ENCODE assay signal across 12 cellular contexts in the genomic region with DNA sequence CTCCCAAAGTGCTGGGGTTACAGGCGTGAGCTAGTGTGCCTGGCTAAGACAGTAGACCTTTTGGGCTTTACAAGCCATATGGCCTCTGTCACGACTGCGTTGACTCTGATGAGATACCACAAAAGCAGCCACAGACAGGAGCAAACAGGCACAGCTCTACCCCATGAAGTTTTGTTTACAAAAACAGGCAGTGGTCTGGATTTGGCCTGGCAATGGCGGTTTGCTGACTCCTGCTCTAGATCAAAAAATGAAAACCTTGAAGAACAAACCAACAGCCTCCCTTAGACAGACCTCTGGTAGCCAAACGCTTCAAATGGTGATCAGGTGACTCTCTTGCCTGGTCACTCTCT. TPM values are rescaled to one million over a fixed set of nuclear protein-coding genes. Genes with fewer than 3 reads are reported as not detected.
A peak's percentile ranks its signal among the peaks of the same experiment; 100 is the strongest.
DNase-seq lines count a peak whose midpoint lies in the region; ATAC-seq and TF ChIP-seq lines count a peak whose summit lies in the region.
"Had no signal": no experiment of that assay in that cellular context is flagged by ENCODE, and none has a peak within 500 bp of the region (broad histone marks: within the 10 kb centered on the region; RNA-seq: fewer than 3 reads in every experiment).

No MANE protein-coding gene starts in this region.

- H4K20me1 ChIP-seq in BLaER1 treated with 17β-estradiol and CSF1 and Interleukin-3, amounts not matched to agents 10 nM and 100 nM, result no peaks in the 10 kb centered on the region
- H4K20me1 ChIP-seq in GM23338 (replicated peaks; ENCODE audit: insufficient read depth), result no peaks in the 10 kb centered on the region

- peaks cover 1% of the 10 kb centered on the region; the same call in 2 of the 3 replicates for H3K36me3 Mint-ChIP-seq in GM23338 (ENCODE audit: low read depth)
- H3K36me3 Mint-ChIP-seq in Caco-2 (ENCODE audit: insufficient read depth, unreplicated experiment), result peaks cover 24% of the 10 kb centered on the region
- H3K36me3 Mint-ChIP-seq: CD4-positive, alpha-beta memory T cell had no signal

- H2BK120ac ChIP-seq in neuronal stem cell (ENCODE audit: low read depth, low read length), result no peak overlapping the region

- no peak overlapping the region for H3K14ac ChIP-seq in neuronal stem cell (ENCODE audit: low read length)

- no peak overlapping the region for H2BK15ac ChIP-seq in neuronal stem cell (ENCODE audit: low read length)

- H3K4me2 ChIP-seq in BLaER1 treated with 17β-estradiol and CSF1 and Interleukin-3, amounts not matched to agents 10 nM and 100 nM, result peak overlapping the region; percentile 66 to 97 (median 87)
- H3K4me2 ChIP-seq in GM23338 (no peak overlapping the region), neuronal stem cell (ENCODE audit: insufficient read depth, low read length, poor library complexity, severe bottlenecking) (no peak overlapping the region)
- H3K4me2 ChIP-seq: KMS-11 had no signal

- no peak overlapping the region for H4K8ac ChIP-seq in neuronal stem cell (ENCODE audit: low read depth, low read length)

- H2BK5ac ChIP-seq in neuronal stem cell (ENCODE audit: low read length), result no peak overlapping the region

- H3K27me3 Mint-ChIP-seq in GM23338 (ENCODE audit: insufficient read depth, low read depth, poor library complexity) (peaks cover 12% of the 10 kb centered on the region), Caco-2 (ENCODE audit: insufficient read depth, unreplicated experiment) (no peaks in the 10 kb centered on the region)

- H3K27me3 ChIP-seq in BLaER1 treated with 17β-estradiol and CSF1 and Interleukin-3, amounts not matched to agents 10 nM and 100 nM, result no peaks in the 10 kb centered on the region; a peak in 1 of 22 replicates
- H3K27me3 ChIP-seq in GM23338 (ENCODE audit: insufficient read depth) (no peaks in the 10 kb centered on the region), psoas muscle (ENCODE audit: insufficient read depth in 3 of 3, low read length in 2 of 3) (no peaks in the 10 kb centered on the region), Caco-2 (replicated peaks; ENCODE audit: control insufficient read depth, insufficient read depth, low read length) (no peaks in the 10 kb centered on the region), colonic mucosa (no peaks in the 10 kb centered on the region), neuronal stem cell (ENCODE audit: control insufficient read depth in 3 of 3, insufficient read depth in 3 of 3, low read depth in 1 of 3, low read length in 3 of 3) (no peaks in the 10 kb centered on the region)
- H3K27me3 ChIP-seq: pancreas had no signal

- H3K4me3 ChIP-seq in BLaER1 treated with 17β-estradiol and CSF1 and Interleukin-3, amounts not matched to agents 10 nM and 100 nM, result no peak overlapping the region
- H3K4me3 ChIP-seq in GM23338, result no peak overlapping the region
- no peak overlapping the region for H3K4me3 ChIP-seq in psoas muscle
- no peak overlapping the region for H3K4me3 ChIP-seq in Caco-2 (ENCODE audit: low read depth, low read length)
- no peak overlapping the region for H3K4me3 ChIP-seq in colonic mucosa
- H3K4me3 ChIP-seq in neuronal stem cell (ENCODE audit: low read length in 2 of 2), result no peak overlapping the region
- H3K4me3 ChIP-seq: pancreas had no signal

- H3K27ac Mint-ChIP-seq in GM23338 (no peak overlapping the region), Caco-2 (ENCODE audit: unreplicated experiment) (no peak overlapping the region)

- H3F3A ChIP-seq in GM23338 (replicated peaks; ENCODE audit: low read depth), result no peaks in the 10 kb centered on the region

- H3K9ac ChIP-seq in BLaER1 treated with 17β-estradiol and CSF1 and Interleukin-3, amounts not matched to agents 10 nM and 100 nM, result peak overlapping the region; percentile 67 to 92 (median 78)
- H3K9ac ChIP-seq in colonic mucosa (ENCODE audit: low read depth in 2 of 2, low read length in 2 of 2) (no peak overlapping the region), neuronal stem cell (ENCODE audit: low read depth, low read length, poor library complexity) (no peak overlapping the region)
- H3K9ac ChIP-seq: KMS-11 had no signal

- DNase-seq in GM23338 (ENCODE audit: low spot score), result peak; percentile 0
- no peak for DNase-seq in caudate nucleus (lab: John Stamatoyannopoulos, UW)
- DNase-seq in psoas muscle, result no peak
- no peak for DNase-seq in Caco-2
- DNase-seq in colonic mucosa, result no peak
- DNase-seq in hepatic stellate cell (ENCODE audit: low spot score), result no peak
- no peak for DNase-seq in neuronal stem cell (ENCODE audit: low spot score)
- DNase-seq: NCI-H187 had no signal

- TF ChIP-seq CTCF in GM23338 (conservative IDR thresholded peaks at IDR 0.05; ENCODE audit: low read depth in 2 of 2) (no peak), psoas muscle (IDR thresholded peaks at IDR 0.05) (no peak), Caco-2 (IDR thresholded peaks at IDR 0.05; ENCODE audit: insufficient read depth in 1 of 2, low read depth in 1 of 2, low read length in 1 of 2, severe bottlenecking in 1 of 2, unreplicated experiment in 1 of 2) (no peak), colonic mucosa (IDR thresholded peaks at IDR 0.05) (no peak)

- no peak overlapping the region for H3K4ac ChIP-seq in neuronal stem cell (ENCODE audit: low read length)

- CTCF ChIA-PET in Caco-2 (lab: Charles Lee), result interaction anchor here (0.6 to 1.2 kb wide), 2 partner anchors 22 to 26 kb away, joined by 3 read pairs; no protein-coding TSS in a partner anchor

- no peak overlapping the region for H2BK12ac ChIP-seq in neuronal stem cell (ENCODE audit: low read length)

- H3K4me1 Mint-ChIP-seq in GM23338 (peaks cover 10% of the 10 kb centered on the region), Caco-2 (ENCODE audit: low read depth, unreplicated experiment) (no peaks in the 10 kb centered on the region)

- H3K79me1 ChIP-seq in neuronal stem cell (ENCODE audit: low read depth, low read length), result no peaks in the 10 kb centered on the region

- no peak overlapping the region for H3K18ac ChIP-seq in neuronal stem cell (ENCODE audit: low read length)

- 91 to 92% (median 91%) methylated on average over 5 of the region's 5 CpGs for WGBS in psoas muscle, 3 donors
- WGBS in neuronal stem cell (ENCODE audit: extremely low coverage in 2 of 2, insufficient read length in 2 of 2, insufficient replicate concordance in 1 of 2), 2 donors, result no CpG with 5 or more reads among the region's 5 CpGs

- no peak for ATAC-seq in GM23338
- ATAC-seq in psoas muscle, result no peak

- peaks cover 0 to 83% (median 68%) of the 10 kb centered on the region in 11 experiments; a peak in 20 of 22 replicates for H3K36me3 ChIP-seq in BLaER1 treated with 17β-estradiol and CSF1 and Interleukin-3, amounts not matched to agents 10 nM and 100 nM
- H3K36me3 ChIP-seq in GM23338 (ENCODE audit: insufficient read depth), result no peaks in the 10 kb centered on the region
- H3K36me3 ChIP-seq in psoas muscle (ENCODE audit: insufficient read depth in 1 of 2, low read depth in 1 of 2), result peaks cover 0 to 29% of the 10 kb centered on the region in 2 donors
- H3K36me3 ChIP-seq in Caco-2 (ENCODE audit: control insufficient read depth, insufficient read depth, low read length), result no peaks in the 10 kb centered on the region; the same call in 1 of the 2 replicates
- H3K36me3 ChIP-seq in colonic mucosa, result no peaks in the 10 kb centered on the region
- peaks cover 4 to 91% of the 10 kb centered on the region in 2 donors for H3K36me3 ChIP-seq in neuronal stem cell (replicated peaks in 1 of 2; ENCODE audit: control insufficient read depth in 2 of 2, insufficient read depth in 2 of 2, low read length in 2 of 2)
- H3K36me3 ChIP-seq: pancreas had no signal

- no peaks in the 10 kb centered on the region for H3K9me3 Mint-ChIP-seq in GM23338
- no peaks in the 10 kb centered on the region for H3K9me3 Mint-ChIP-seq in Caco-2 (ENCODE audit: unreplicated experiment)
- H3K9me3 Mint-ChIP-seq: CD4-positive, alpha-beta memory T cell had no signal

- H3K79me2 ChIP-seq in GM23338 (replicated peaks; ENCODE audit: insufficient read depth), result no peaks in the 10 kb centered on the region

- BruUV-seq in Caco-2 (replicated peaks; lab: Mats Ljungman, UMichigan), result no TSS peak

- intact Hi-C loops in psoas muscle (cut with DNase I), result no loop called here
- intact Hi-C loops in Caco-2 (cut with micrococcal nuclease; ENCODE audit: unreplicated experiment), result no loop called here
- intact Hi-C loops in colonic mucosa (cut with DNase I), result no loop called here

- H3K4me3 Mint-ChIP-seq in GM23338 (no peak overlapping the region), Caco-2 (ENCODE audit: unreplicated experiment) (no peak overlapping the region)
- H3K4me3 Mint-ChIP-seq: CD4-positive, alpha-beta memory T cell had no signal

- H3K27ac ChIP-seq in BLaER1 treated with 17β-estradiol and CSF1 and Interleukin-3, amounts not matched to agents 10 nM and 100 nM, result peak overlapping the region; percentile 79 to 99 (median 90)
- H3K27ac ChIP-seq in GM23338 (ENCODE audit: low read depth) (no peak overlapping the region), caudate nucleus (ENCODE audit: low read depth, low read length) (peak overlapping the region; percentile 27), psoas muscle (peak overlapping the region; percentile 6), colonic mucosa (no peak overlapping the region), neuronal stem cell (replicated peaks; ENCODE audit: low read length) (no peak overlapping the region)
- H3K27ac ChIP-seq: KMS-11 had no signal

- H2AK5ac ChIP-seq in neuronal stem cell (ENCODE audit: low read depth, low read length), result no peak overlapping the region

- H3K23ac ChIP-seq in neuronal stem cell (ENCODE audit: low read depth, low read length, poor library complexity), result no peak overlapping the region

- no peak overlapping the region for H2AFZ ChIP-seq in GM23338
- no peak overlapping the region for H2AFZ ChIP-seq in neuronal stem cell (ENCODE audit: low read length)

- H4K91ac ChIP-seq in neuronal stem cell (ENCODE audit: low read depth, low read length, poor library complexity), result no peak overlapping the region

- peaks cover 54 to 95% (median 78%) of the 10 kb centered on the region in 10 experiments for H3K4me1 ChIP-seq in BLaER1 treated with 17β-estradiol and CSF1 and Interleukin-3, amounts not matched to agents 10 nM and 100 nM
- H3K4me1 ChIP-seq in GM23338 (ENCODE audit: insufficient read depth) (peaks cover 8% of the 10 kb centered on the region), psoas muscle (peaks cover 14% of the 10 kb centered on the region), Caco-2 (no peaks in the 10 kb centered on the region), colonic mucosa (no peaks in the 10 kb centered on the region), neuronal stem cell (ENCODE audit: control insufficient read depth in 2 of 2, insufficient read depth in 1 of 2, low read depth in 1 of 2, low read length in 2 of 2) (peaks cover 0 to 18% of the 10 kb centered on the region in 2 donors)
- H3K4me1 ChIP-seq: pancreas had no signal

- no peaks in the 10 kb centered on the region for H3K9me2 ChIP-seq in GM23338 (ENCODE audit: insufficient read depth)

- H3K9me3 ChIP-seq in BLaER1 treated with 17β-estradiol and CSF1 and Interleukin-3, amounts not matched to agents 10 nM and 100 nM (replicated peaks in 1 of 11), result peaks cover 0 to 20% (median 4%) of the 10 kb centered on the region in 11 experiments; a peak in 11 of 22 replicates
- H3K9me3 ChIP-seq in psoas muscle, result no peaks in the 10 kb centered on the region
- H3K9me3 ChIP-seq in Caco-2, result no peaks in the 10 kb centered on the region
- no peaks in the 10 kb centered on the region for H3K9me3 ChIP-seq in colonic mucosa
- peaks cover 0 to 4% of the 10 kb centered on the region in 2 donors for H3K9me3 ChIP-seq in neuronal stem cell (replicated peaks in 1 of 2; ENCODE audit: control insufficient read depth in 2 of 2, insufficient read depth in 1 of 2, low read depth in 1 of 2, low read length in 2 of 2)
- H3K9me3 ChIP-seq: pancreas had no signal

- POLR2A ChIA-PET in Caco-2 (lab: Charles Lee), result no interaction called here

RNA-seq across cellular contexts. Expression of a gene that starts 20.7 kb away (rescaled TPM):
- 7.1 and 9.8 TPM in 2 replicates for total RNA-seq in GM23338 (2014; rRNA removed; shearing (Covaris generic))
- polyA plus RNA-seq in GM23338 (2016; fragmentation: Nextera tagmentation; extraction: Ambion mirVana) (2.2 and 2.5 TPM in 2 replicates), psoas muscle (10 to 100 TPM in 2 of 3 donors, 1 to 10 TPM in 1; 9.5 to 21.7 (median 19.0) TPM)
- total RNA-seq in psoas muscle (10 to 100 TPM; 10.1 to 70.5 (median 30.0) TPM), Caco-2 (2022) (33.9 and 39.3 TPM in 2 replicates), colonic mucosa (10 to 100 TPM; 29.3 to 38.7 TPM)
- 11.3 TPM for polyA plus RNA-seq in neuronal stem cell (2013, experiment 1 of 2)
- 11.0 TPM for polyA plus RNA-seq in neuronal stem cell (2013, experiment 2 of 2)

RNA-seq across cellular contexts. Expression of a gene that starts 37.6 kb away (rescaled TPM):
- total RNA-seq in GM23338 (2014; rRNA removed; shearing (Covaris generic)), result 1.0 and 1.6 TPM in 2 replicates
- polyA plus RNA-seq in GM23338 (2016; fragmentation: Nextera tagmentation; extraction: Ambion mirVana) (0.63 and 0.76 TPM in 2 replicates), psoas muscle (1 to 10 TPM; 2.0 to 4.9 (median 4.1) TPM)
- total RNA-seq in psoas muscle (1 to 10 TPM; 5.2 to 8.9 (median 6.4) TPM), Caco-2 (2022) (0.14 and 0.51 TPM in 2 replicates), colonic mucosa (1 to 10 TPM; 6.3 to 7.7 TPM)
- 0.67 TPM for polyA plus RNA-seq in neuronal stem cell (2013, experiment 1 of 2)
- 0.69 TPM for polyA plus RNA-seq in neuronal stem cell (2013, experiment 2 of 2)

RNA-seq across cellular contexts. Expression of a gene that starts 41.7 kb away (rescaled TPM):
- 9.2 and 17.4 TPM in 2 replicates for total RNA-seq in GM23338 (2014; rRNA removed; shearing (Covaris generic))
- 8.6 and 10.8 TPM in 2 replicates for polyA plus RNA-seq in GM23338 (2016; fragmentation: Nextera tagmentation; extraction: Ambion mirVana)
- 10 to 100 TPM; 23.3 to 44.5 (median 29.8) TPM for total RNA-seq in psoas muscle
- 10 to 100 TPM; 26.8 to 49.9 (median 39.1) TPM for polyA plus RNA-seq in psoas muscle
- total RNA-seq in Caco-2 (2022), result 4.2 and 6.9 TPM in 2 replicates
- 10 to 100 TPM; 35.7 to 40.4 TPM for total RNA-seq in colonic mucosa
- polyA plus RNA-seq in neuronal stem cell (2013, experiment 1 of 2), result 4.3 TPM
- polyA plus RNA-seq in neuronal stem cell (2013, experiment 2 of 2), result 4.0 TPM

RNA-seq across cellular contexts. Expression of a gene that starts 45.4 kb away (rescaled TPM):
- total RNA-seq in GM23338 (2014; rRNA removed; shearing (Covaris generic)), result 24.2 and 28.1 TPM in 2 replicates
- polyA plus RNA-seq in GM23338 (2016; fragmentation: Nextera tagmentation; extraction: Ambion mirVana) (13.0 and 14.2 TPM in 2 replicates), psoas muscle (10 to 100 TPM; 23.7 to 43.8 (median 40.0) TPM)
- total RNA-seq in psoas muscle (10 to 100 TPM; 23.7 to 45.0 (median 43.5) TPM), Caco-2 (2022) (103 and 106 TPM in 2 replicates), colonic mucosa (10 to 100 TPM; 77.8 to 83.2 TPM)
- 62.6 TPM for polyA plus RNA-seq in neuronal stem cell (2013, experiment 1 of 2)
- polyA plus RNA-seq in neuronal stem cell (2013, experiment 2 of 2), result 64.6 TPM

Comparison
In these comparisons a context has a peak if more than half of its experiments do, and no peak if none do; other contexts are left out.
1. H3K27ac ChIP-seq: peak in BLaER1 treated with 17β-estradiol and CSF1 and Interleukin-3, amounts not matched to agents 10 nM and 100 nM (11 of 11), caudate nucleus (single experiment) and psoas muscle (single experiment); none in GM23338 (single experiment), colonic mucosa (single experiment) and neuronal stem cell (single experiment).
2. H3K4me2 ChIP-seq: peak in BLaER1 treated with 17β-estradiol and CSF1 and Interleukin-3, amounts not matched to agents 10 nM and 100 nM (11 of 11); none in GM23338 (single experiment) and neuronal stem cell (single experiment).
3. H3K9ac ChIP-seq: peak in BLaER1 treated with 17β-estradiol and CSF1 and Interleukin-3, amounts not matched to agents 10 nM and 100 nM (11 of 11); none in colonic mucosa (0 of 2) and neuronal stem cell (single experiment).